ENCODE assay signal across 18 cellular contexts in the genomic region with DNA sequence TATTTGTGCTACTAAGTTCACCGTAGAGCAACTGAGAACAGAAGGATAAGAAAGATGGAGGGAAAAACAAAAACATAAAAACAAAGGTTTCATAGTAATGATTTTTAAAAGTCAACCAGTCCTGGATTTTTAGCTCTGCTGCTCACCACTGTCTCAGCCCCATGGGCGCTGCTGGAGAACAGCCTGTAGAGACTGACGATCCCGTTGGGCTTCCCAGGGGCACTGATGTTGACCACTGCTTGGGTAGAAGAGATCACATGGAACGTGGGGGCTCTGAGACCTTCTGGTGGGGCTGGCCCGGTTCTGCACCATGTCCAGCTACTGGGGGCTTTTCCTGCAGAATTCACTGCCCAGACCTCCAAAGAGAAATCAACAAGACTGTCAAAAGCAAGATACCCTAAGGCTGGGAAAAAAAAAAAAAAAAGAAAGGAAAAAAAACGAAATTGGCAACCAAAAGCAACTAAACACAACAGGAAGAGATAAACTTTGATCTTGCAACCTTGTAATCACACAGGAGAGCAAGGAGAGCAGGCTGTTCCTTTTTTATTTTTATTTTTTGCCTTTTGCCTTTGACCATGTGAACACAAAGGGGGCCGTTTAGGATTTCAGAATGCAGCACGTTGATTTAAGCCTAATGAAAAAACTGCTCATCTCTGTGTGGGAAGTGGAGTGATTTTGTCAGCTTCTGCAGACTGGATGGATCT.
DNase-seq lines count a peak whose midpoint lies in the region; ATAC-seq and TF ChIP-seq lines count a peak whose summit lies in the region.
"Had no signal": no experiment of that assay in that cellular context is flagged by ENCODE, and none has a peak within 500 bp of the region (broad histone marks: within the 10 kb centered on the region; RNA-seq: fewer than 3 reads in every experiment).

No MANE protein-coding gene starts in this region.

- TF ChIP-seq CTCF in Loucy (conservative IDR thresholded peaks at IDR 0.05; ENCODE audit: low read length) (no peak), esophagus muscularis mucosa (IDR thresholded peaks at IDR 0.05) (no peak), tibial nerve (IDR thresholded peaks at IDR 0.05) (no peak)

- H2BK120ac ChIP-seq in neuronal stem cell (ENCODE audit: low read depth, low read length): no peak overlapping the region

- no peaks in the 10 kb centered on the region for H3K79me2 ChIP-seq in Loucy (ENCODE audit: insufficient read depth, low read length)

- H4K91ac ChIP-seq in neuronal stem cell (ENCODE audit: low read depth, low read length, poor library complexity): no peak overlapping the region

- H3K4me2 ChIP-seq in Loucy (ENCODE audit: low read depth, low read length, poor library complexity, severe bottlenecking) (peak overlapping the region; percentile 32), neuronal stem cell (ENCODE audit: insufficient read depth, low read length, poor library complexity, severe bottlenecking) (no peak overlapping the region)
- H3K4me2 ChIP-seq: BLaER1 treated with 17β-estradiol and CSF1 and Interleukin-3, amounts not matched to agents 10 nM and 100 nM had no signal

- H3K36me3 ChIP-seq in Loucy (ENCODE audit: insufficient read depth, low read length) (no peaks in the 10 kb centered on the region), esophagus muscularis mucosa (no peaks in the 10 kb centered on the region), neuronal stem cell (replicated peaks in 1 of 2; ENCODE audit: control insufficient read depth in 2 of 2, insufficient read depth in 2 of 2, low read length in 2 of 2) (no peaks in the 10 kb centered on the region), tibial nerve (no peaks in the 10 kb centered on the region)
- H3K36me3 ChIP-seq: BLaER1 treated with 17β-estradiol and CSF1 and Interleukin-3, amounts not matched to agents 10 nM and 100 nM; HAP-1 had no signal

- H4K20me1 ChIP-seq in Loucy (ENCODE audit: insufficient read depth, low read length, poor library complexity, severe bottlenecking): no peaks in the 10 kb centered on the region
- H4K20me1 ChIP-seq: BLaER1 treated with 17β-estradiol and CSF1 and Interleukin-3, amounts not matched to agents 10 nM and 100 nM had no signal

- no peak overlapping the region for H3K23ac ChIP-seq in neuronal stem cell (ENCODE audit: low read depth, low read length, poor library complexity)

- 56% methylated on average over 9 of the region's 9 CpGs for WGBS in esophagus muscularis mucosa
- no CpG with 5 or more reads among the region's 9 CpGs for WGBS in neuronal stem cell (ENCODE audit: extremely low coverage in 2 of 2, insufficient read length in 2 of 2, insufficient replicate concordance in 1 of 2), 2 donors
- 49 to 53% methylated on average over 9 of the region's 9 CpGs for WGBS in tibial nerve, 2 donors

- H3K27me3 ChIP-seq in Loucy (ENCODE audit: insufficient read depth, low read length, poor library complexity, severe bottlenecking) (no peaks in the 10 kb centered on the region), esophagus muscularis mucosa (no peaks in the 10 kb centered on the region), neuronal stem cell (ENCODE audit: control insufficient read depth in 3 of 3, insufficient read depth in 3 of 3, low read depth in 1 of 3, low read length in 3 of 3) (no peaks in the 10 kb centered on the region), tibial nerve (no peaks in the 10 kb centered on the region)
- H3K27me3 ChIP-seq: BLaER1 treated with 17β-estradiol and CSF1 and Interleukin-3, amounts not matched to agents 10 nM and 100 nM had no signal

- H3K9ac ChIP-seq in Loucy (ENCODE audit: low read depth, low read length, poor library complexity, severe bottlenecking): no peak overlapping the region
- H3K9ac ChIP-seq in neuronal stem cell (ENCODE audit: low read depth, low read length, poor library complexity): no peak overlapping the region
- H3K9ac ChIP-seq: BLaER1 treated with 17β-estradiol and CSF1 and Interleukin-3, amounts not matched to agents 10 nM and 100 nM; GM23248 had no signal

- no peak overlapping the region for H2AK5ac ChIP-seq in neuronal stem cell (ENCODE audit: low read depth, low read length)

- no peak overlapping the region for H2BK12ac ChIP-seq in neuronal stem cell (ENCODE audit: low read length)

- H3K4me3 ChIP-seq in Loucy (ENCODE audit: low read length, poor library complexity, severe bottlenecking) (no peak overlapping the region), esophagus muscularis mucosa (no peak overlapping the region), neuronal stem cell (ENCODE audit: low read length in 2 of 2) (no peak overlapping the region), tibial nerve (no peak overlapping the region)
- H3K4me3 ChIP-seq: BLaER1 treated with 17β-estradiol and CSF1 and Interleukin-3, amounts not matched to agents 10 nM and 100 nM; GM12878; GM23248; HAP-1 had no signal

- no peak overlapping the region for H3K14ac ChIP-seq in neuronal stem cell (ENCODE audit: low read length)

- intact Hi-C loops in esophagus muscularis mucosa (cut with DNase I): no loop called here

- H2AFZ ChIP-seq in Loucy (ENCODE audit: low read length) (no peak overlapping the region), neuronal stem cell (ENCODE audit: low read length) (no peak overlapping the region)
- H2AFZ ChIP-seq: GM23248 had no signal

- H3F3A ChIP-seq in Loucy (ENCODE audit: low read depth): no peaks in the 10 kb centered on the region

- peak; percentile 12 for DNase-seq in NCI-H82 (lab: John Stamatoyannopoulos, UW)
- DNase-seq in NCI-H82 treated with DMSO at 0.1 percent for 48 hours (lab: John Stamatoyannopoulos, UW; ENCODE audit: unreplicated experiment): no peak
- DNase-seq in esophagus muscularis mucosa (ENCODE audit: extremely low spot score): peak; percentile 64
- DNase-seq in neuronal stem cell (ENCODE audit: low spot score): no peak
- DNase-seq in EL: no peak
- no peak for DNase-seq in tibial nerve (ENCODE audit: low spot score in 2 of 2)
- DNase-seq: AML-193; Calu3; CD4-positive, CD25-positive, alpha-beta regulatory T cell; DMS 273 treated with DMSO at 0.1 percent for 48 hours; GM23248; KBM-7 had no signal

- no peaks in the 10 kb centered on the region for H3K9me2 ChIP-seq in Loucy (replicated peaks; ENCODE audit: low read depth, low read length)

- ATAC-seq in HG03025 (IDR thresholded peaks at IDR 0.05; ENCODE audit: low FRiP score, unreplicated experiment): no peak
- ATAC-seq: GM12878 had no signal

- no peaks in the 10 kb centered on the region for H3K9me3 ChIP-seq in Loucy (ENCODE audit: insufficient read depth, low read depth, low read length)
- no peaks in the 10 kb centered on the region for H3K9me3 ChIP-seq in esophagus muscularis mucosa
- no peaks in the 10 kb centered on the region for H3K9me3 ChIP-seq in neuronal stem cell (replicated peaks in 1 of 2; ENCODE audit: control insufficient read depth in 2 of 2, insufficient read depth in 1 of 2, low read depth in 1 of 2, low read length in 2 of 2)
- H3K9me3 ChIP-seq in tibial nerve: no peaks in the 10 kb centered on the region
- H3K9me3 ChIP-seq: BLaER1 treated with 17β-estradiol and CSF1 and Interleukin-3, amounts not matched to agents 10 nM and 100 nM; HAP-1 had no signal

- no peak for TF ChIP-seq EP300 in esophagus muscularis mucosa (IDR thresholded peaks at IDR 0.05)
- TF ChIP-seq EP300 in tibial nerve (IDR thresholded peaks at IDR 0.05): no peak

- no peak overlapping the region for H2BK15ac ChIP-seq in neuronal stem cell (ENCODE audit: low read length)

- H2BK5ac ChIP-seq in neuronal stem cell (ENCODE audit: low read length): no peak overlapping the region

- no peak overlapping the region for H3K4ac ChIP-seq in neuronal stem cell (ENCODE audit: low read length)

- H3K79me1 ChIP-seq in neuronal stem cell (ENCODE audit: low read depth, low read length): no peaks in the 10 kb centered on the region

- no peak overlapping the region for H3K27ac ChIP-seq in esophagus muscularis mucosa (replicated peaks in 1 of 4)
- no peak overlapping the region for H3K27ac ChIP-seq in neuronal stem cell (replicated peaks; ENCODE audit: low read length)
- H3K27ac ChIP-seq in tibial nerve: no peak overlapping the region
- H3K27ac ChIP-seq: 22Rv1; BLaER1 treated with 17β-estradiol and CSF1 and Interleukin-3, amounts not matched to agents 10 nM and 100 nM; GM23248 had no signal

- no peak overlapping the region for H4K8ac ChIP-seq in neuronal stem cell (ENCODE audit: low read depth, low read length)

- H3K4me1 ChIP-seq in Loucy (ENCODE audit: insufficient read depth, low read length, poor library complexity, severe bottlenecking): no peaks in the 10 kb centered on the region
- H3K4me1 ChIP-seq in esophagus muscularis mucosa: no peaks in the 10 kb centered on the region
- no peaks in the 10 kb centered on the region for H3K4me1 ChIP-seq in neuronal stem cell (ENCODE audit: control insufficient read depth in 2 of 2, insufficient read depth in 1 of 2, low read depth in 1 of 2, low read length in 2 of 2)
- peaks cover 0 to 4% (median 0%) of the 10 kb centered on the region in 4 donors for H3K4me1 ChIP-seq in tibial nerve
- H3K4me1 ChIP-seq: BLaER1 treated with 17β-estradiol and CSF1 and Interleukin-3, amounts not matched to agents 10 nM and 100 nM had no signal

- H3K18ac ChIP-seq in neuronal stem cell (ENCODE audit: low read length): peak overlapping the region; percentile 77

- TF ChIP-seq POLR2A in esophagus muscularis mucosa (IDR thresholded peaks at IDR 0.05; ENCODE audit: low read depth): no peak
- TF ChIP-seq POLR2A in tibial nerve (IDR thresholded peaks at IDR 0.05): no peak

Comparison
In these comparisons a context has a peak if more than half of its experiments do, and no peak if none do; other contexts are left out.
1. DNase-seq: peak in NCI-H82 (single experiment) and esophagus muscularis mucosa (single experiment); none in NCI-H82 treated with DMSO at 0.1 percent for 48 hours (single experiment), neuronal stem cell (single experiment), EL (single experiment) and tibial nerve (0 of 2).